Comparison of ENCODE assay signal across 27 cellular contexts in genomic region chr12:115343601-115344000, GRCh38.
"Had no signal": no experiment of that assay in that cellular context is flagged by ENCODE, and none has a peak within 500 bp of the region (broad histone marks: within the 10 kb centered on the region; RNA-seq: fewer than 3 reads in every experiment).

No MANE protein-coding gene starts in this region.

- ATAC-seq: activated T-helper 17 cell treated with anti-CD3 and anti-CD28 coated beads, Interleukin-2, amount 50 U/mL, for 72 hours; esophagus mucosa; gastrocnemius medialis; WTC11 had no signal

- H3K4me3 ChIP-seq: coronary artery, dorsolateral prefrontal cortex, gastrocnemius medialis had no signal

- H3K27ac ChIP-seq: brain microvascular endothelial cell, coronary artery, dorsolateral prefrontal cortex, gastrocnemius medialis, VCaP had no signal

- H3K9me3 ChIP-seq: gastrocnemius medialis had no signal

- H3K27me3 ChIP-seq: brain microvascular endothelial cell, gastrocnemius medialis had no signal

- H3K36me3 ChIP-seq: brain microvascular endothelial cell, gastrocnemius medialis had no signal

- DNase-seq: activated CD4-positive, alpha-beta memory T cell treated with anti-CD3 and anti-CD28 coated beads, Interleukin-2, amount 10 ng/mL, durations not matched to agents 7 days and 5 days; activated CD4-positive, alpha-beta T cell treated with anti-CD3 and anti-CD28 coated beads for 1 hour; activated CD4-positive, alpha-beta T cell treated with anti-CD3 and anti-CD28 coated beads for 4 hours; activated CD4-positive, alpha-beta T cell treated with anti-CD3 and anti-CD28 coated beads, Interleukin-2, amount 10 ng/mL, durations not matched to agents 7 days and 5 days; activated CD4-positive, alpha-beta T cell treated with anti-CD3 and anti-CD28 coated beads, Interleukin-2, amount 50 U/mL, for 4 hours; activated CD8-positive, alpha-beta memory T cell treated with anti-CD3 and anti-CD28 coated beads, Interleukin-2, amount 50 U/mL, for 48 hours; activated effector memory CD4-positive, alpha-beta T cell treated with Interleukin-2 at 50 U/mL for 16 hours; activated gamma-delta T cell treated with Interleukin-2 at 50 U/mL for 16 hours; activated naive CD4-positive, alpha-beta T cell treated with anti-CD3 and anti-CD28 coated beads, Interleukin-2, amount 50 U/mL, for 16 hours; activated naive CD4-positive, alpha-beta T cell treated with Interleukin-2 at 50 U/mL for 16 hours; activated T-cell treated with anti-CD3 and anti-CD28 coated beads for 4 hours; activated T-cell treated with anti-CD3 and anti-CD28 coated beads, Interleukin-2, amount 50 U/mL, for 24 hours; amniotic stem cell; anterior cingulate cortex; brain microvascular endothelial cell; dorsolateral prefrontal cortex; effector memory CD4-positive, alpha-beta T cell; endodermal cell; foreskin fibroblast; gastrocnemius medialis; glutamatergic neuron; T-helper 2 cell had no signal
